23 cellular contexts compared by ENCODE assay signal in the genomic region with DNA sequence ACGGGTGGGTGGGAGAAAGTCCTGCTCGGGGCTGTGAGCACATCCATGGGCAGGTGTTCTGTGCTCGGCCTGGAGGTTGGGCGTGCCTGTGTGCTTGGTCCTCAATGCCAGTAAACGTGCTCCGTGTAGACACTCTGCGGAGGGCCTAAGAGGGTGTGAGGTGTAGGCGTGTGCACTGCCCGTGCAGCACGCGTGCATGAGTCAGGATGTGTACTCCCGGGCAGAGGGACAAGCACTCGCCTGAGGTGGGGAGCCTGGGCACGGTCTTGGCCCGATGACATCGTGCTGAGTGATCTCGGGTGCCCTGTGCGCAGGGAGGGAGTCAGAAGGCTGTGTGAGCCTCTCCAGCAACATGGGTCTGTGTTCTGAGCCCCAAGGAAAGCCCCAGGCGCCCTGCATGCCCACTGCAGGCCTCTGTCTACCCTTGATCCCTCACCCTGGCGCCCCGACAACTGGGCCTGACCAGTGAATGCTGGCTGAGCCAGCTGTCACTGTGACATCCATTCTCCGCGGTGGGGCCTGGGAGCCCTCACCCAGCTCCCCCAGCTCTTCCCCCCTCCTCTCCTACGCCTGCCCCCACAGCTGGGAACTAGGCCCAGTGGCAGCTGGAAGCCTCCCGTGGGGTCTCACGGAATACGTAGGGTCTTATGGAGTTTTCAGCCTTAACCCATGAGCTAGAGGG. TPM values are rescaled to one million over a fixed set of nuclear protein-coding genes. Genes with fewer than 3 reads are reported as not detected.
DNase-seq lines count a peak whose midpoint lies in the region; FAIRE-seq and TF ChIP-seq lines count a peak whose summit lies in the region.
"Had no signal": no experiment of that assay in that cellular context is flagged by ENCODE, and none has a peak within 500 bp of the region (broad histone marks: within the 10 kb centered on the region; RNA-seq: fewer than 3 reads in every experiment).

No MANE protein-coding gene starts in this region.

- no peak for FAIRE-seq in kidney (lab: Jason Lieb, UNC)
- FAIRE-seq in urothelium cell line (lab: Jason Lieb, UNC): peak; percentile 77
- FAIRE-seq: A204.1 had no signal

- BruUV-seq in MCF 10A (replicated peaks; lab: Mats Ljungman, UMichigan): no TSS peak

- H3K4me1 Mint-ChIP-seq in MCF 10A (ENCODE audit: insufficient read depth, unreplicated experiment): peaks cover 29% of the 10 kb centered on the region
- H3K4me1 Mint-ChIP-seq in activated T-helper 1 cell treated with anti-CD3 and anti-CD28 coated beads, Interleukin-12 subunit alpha, Interleukin-12 subunit beta, Interleukin-2, Interleukin-4 antibody, amounts not matched to agents 30 ng/mL and 10 ng/mL and 1 ng/mL, durations not matched to agents 14 hours and 24 hours and 36 hours (ENCODE audit: low read depth): peaks cover 3% of the 10 kb centered on the region

- CTCF ChIA-PET in MCF 10A (lab: Yijun Ruan, JAX): interaction anchor here (0.5 to 9.8 kb wide), 11 partner anchors 15 to 409 kb away, joined by 3 to 165 read pairs (median 4); a partner anchor contains a TSS

- H3K36me3 ChIP-seq in breast epithelium (no peaks in the 10 kb centered on the region), SJCRH30 (no peaks in the 10 kb centered on the region), kidney (ENCODE audit: control insufficient read depth in 1 of 2, insufficient read depth in 2 of 2, low read length in 2 of 2) (no peaks in the 10 kb centered on the region), uterus (no peaks in the 10 kb centered on the region)
- H3K36me3 ChIP-seq: BLaER1 treated with 17β-estradiol and CSF1 and Interleukin-3, amounts not matched to agents 10 nM and 100 nM; Peyer's patch; prostate gland had no signal

- intact Hi-C loops in MCF 10A (cut with micrococcal nuclease): no loop called here
- intact Hi-C loops in breast epithelium (cut with DNase I; ENCODE audit: low total_unique reads): loop anchor here (5.0 to 10.0 kb wide), 2 partner anchors 235 to 443 kb away; a partner anchor contains a TSS
- intact Hi-C loops in kidney (cut with DNase I): loop anchor here (10.0 kb wide), 2 partner anchors 57 to 117 kb away; a partner anchor contains a TSS
- intact Hi-C loops in activated T-helper 1 cell treated with anti-CD3 and anti-CD28 coated beads, Interleukin-12 subunit alpha, Interleukin-12 subunit beta, Interleukin-2, Interleukin-4 antibody, amounts not matched to agents 30 ng/mL and 10 ng/mL and 1 ng/mL, durations not matched to agents 14 hours and 24 hours and 36 hours (cut with micrococcal nuclease): no loop called here
- intact Hi-C loops in uterus (cut with DNase I; ENCODE audit: low total_unique reads): no loop called here

- H3K4me3 ChIP-seq in breast epithelium: no peak overlapping the region
- H3K4me3 ChIP-seq in SJCRH30: peak overlapping the region; percentile 6; the same call in 1 of the 2 replicates
- H3K4me3 ChIP-seq in kidney (ENCODE audit: low read length in 2 of 2): no peak overlapping the region
- H3K4me3 ChIP-seq in uterus: no peak overlapping the region
- H3K4me3 ChIP-seq: BLaER1 treated with 17β-estradiol and CSF1 and Interleukin-3, amounts not matched to agents 10 nM and 100 nM; Peyer's patch; prostate gland; skin epidermis had no signal

- peaks cover 0 to 16% of the 10 kb centered on the region in 2 donors for H3K4me1 ChIP-seq in breast epithelium
- peaks cover 69% of the 10 kb centered on the region for H3K4me1 ChIP-seq in SJCRH30
- H3K4me1 ChIP-seq in kidney (ENCODE audit: control insufficient read depth in 1 of 2, insufficient read depth in 1 of 2, low read depth in 1 of 2, low read length in 2 of 2): peaks cover 0 to 6% of the 10 kb centered on the region in 2 donors
- peaks cover 0 to 5% of the 10 kb centered on the region in 2 donors for H3K4me1 ChIP-seq in uterus

- TF ChIP-seq CTCF in MCF 10A (IDR thresholded peaks at IDR 0.05; ENCODE audit: unreplicated experiment): no peak
- no peak for TF ChIP-seq CTCF in breast epithelium (IDR thresholded peaks at IDR 0.05)
- no peak for TF ChIP-seq CTCF in kidney (IDR thresholded peaks at IDR 0.05; ENCODE audit: borderline replicate concordance, extremely low read depth, insufficient read depth)
- TF ChIP-seq CTCF in uterus (IDR thresholded peaks at IDR 0.05): no peak

- H3K9me3 Mint-ChIP-seq in MCF 10A (ENCODE audit: unreplicated experiment): no peaks in the 10 kb centered on the region
- no peaks in the 10 kb centered on the region for H3K9me3 Mint-ChIP-seq in activated T-helper 1 cell treated with anti-CD3 and anti-CD28 coated beads, Interleukin-12 subunit alpha, Interleukin-12 subunit beta, Interleukin-2, Interleukin-4 antibody, amounts not matched to agents 30 ng/mL and 10 ng/mL and 1 ng/mL, durations not matched to agents 14 hours and 24 hours and 36 hours
- H3K9me3 Mint-ChIP-seq: immature natural killer cell, natural killer cell had no signal

- POLR2A ChIA-PET in MCF 10A (lab: Yijun Ruan, JAX): interaction anchor here (0.6 to 0.8 kb wide), 2 partner anchors 116 to 239 kb away, joined by 3 to 4 read pairs; no protein-coding TSS in a partner anchor

- H3K27me3 ChIP-seq in breast epithelium (no peaks in the 10 kb centered on the region), SJCRH30 (no peaks in the 10 kb centered on the region), uterus (no peaks in the 10 kb centered on the region)
- H3K27me3 ChIP-seq: Peyer's patch had no signal

- TF ChIP-seq POLR2A in breast epithelium (IDR thresholded peaks at IDR 0.05) (no peak), uterus (IDR thresholded peaks at IDR 0.05) (no peak)

- no peaks in the 10 kb centered on the region for H3K36me3 Mint-ChIP-seq in MCF 10A (ENCODE audit: insufficient read depth, unreplicated experiment)
- no peaks in the 10 kb centered on the region for H3K36me3 Mint-ChIP-seq in activated T-helper 1 cell treated with anti-CD3 and anti-CD28 coated beads, Interleukin-12 subunit alpha, Interleukin-12 subunit beta, Interleukin-2, Interleukin-4 antibody, amounts not matched to agents 30 ng/mL and 10 ng/mL and 1 ng/mL, durations not matched to agents 14 hours and 24 hours and 36 hours (ENCODE audit: low read depth)
- H3K36me3 Mint-ChIP-seq: immature natural killer cell, natural killer cell had no signal

- DNase-seq in MCF 10A (ENCODE audit: unreplicated experiment) (peak; percentile 50), breast epithelium (ENCODE audit: low spot score in 2 of 2) (no peak), SJCRH30 (peak; percentile 98), kidney (peak; percentile 64), urothelium cell line (ENCODE audit: low spot score) (peak; percentile 9), cerebellum (ENCODE audit: low spot score) (no peak), uterus (no peak)
- DNase-seq in activated T-helper 1 cell treated with anti-CD3 and anti-CD28 coated beads, Interleukin-12 subunit alpha, Interleukin-12 subunit beta, Interleukin-2, Interleukin-4 antibody, amounts not matched to agents 30 ng/mL and 10 ng/mL and 1 ng/mL, durations not matched to agents 14 hours and 24 hours and 36 hours (ENCODE audit: low spot score): no peak
- DNase-seq: activated CD4-positive, alpha-beta T cell treated with anti-CD3 and anti-CD28 coated beads, Interleukin-2, amount 50 U/mL, for 1 hour; activated gamma-delta T cell treated with Interleukin-2 at 50 U/mL for 16 hours; central memory CD4-positive, alpha-beta T cell; effector CD4-positive, alpha-beta T cell; immature natural killer cell; natural killer cell; NCI-H774; stimulated activated CD8-positive, alpha-beta memory T cell treated with anti-CD3 and anti-CD28 coated beads, Interleukin-4, amount 100 ng/mL, for 48 hours; SW 1271 had no signal

- H3K4me3 Mint-ChIP-seq in MCF 10A (ENCODE audit: unreplicated experiment): no peak overlapping the region
- no peak overlapping the region for H3K4me3 Mint-ChIP-seq in activated T-helper 1 cell treated with anti-CD3 and anti-CD28 coated beads, Interleukin-12 subunit alpha, Interleukin-12 subunit beta, Interleukin-2, Interleukin-4 antibody, amounts not matched to agents 30 ng/mL and 10 ng/mL and 1 ng/mL, durations not matched to agents 14 hours and 24 hours and 36 hours
- H3K4me3 Mint-ChIP-seq: immature natural killer cell, natural killer cell had no signal

- H3K27ac ChIP-seq in breast epithelium (no peak overlapping the region), SJCRH30 (peak overlapping the region; percentile 99), kidney (ENCODE audit: low read depth in 2 of 2, low read length in 2 of 2) (no peak overlapping the region), uterus (no peak overlapping the region)
- H3K27ac ChIP-seq: BLaER1 treated with 17β-estradiol and CSF1 and Interleukin-3, amounts not matched to agents 10 nM and 100 nM; HL-60; Peyer's patch; prostate gland; skin epidermis had no signal

- H3K27me3 Mint-ChIP-seq in MCF 10A (ENCODE audit: insufficient read depth, unreplicated experiment): peaks cover 3% of the 10 kb centered on the region
- H3K27me3 Mint-ChIP-seq in activated T-helper 1 cell treated with anti-CD3 and anti-CD28 coated beads, Interleukin-12 subunit alpha, Interleukin-12 subunit beta, Interleukin-2, Interleukin-4 antibody, amounts not matched to agents 30 ng/mL and 10 ng/mL and 1 ng/mL, durations not matched to agents 14 hours and 24 hours and 36 hours (ENCODE audit: insufficient read depth): no peaks in the 10 kb centered on the region

- no peak overlapping the region for H3K9ac ChIP-seq in kidney (ENCODE audit: low read length in 2 of 2)

- no peaks in the 10 kb centered on the region for H3K9me3 ChIP-seq in breast epithelium
- H3K9me3 ChIP-seq in SJCRH30 (replicated peaks): no peaks in the 10 kb centered on the region
- H3K9me3 ChIP-seq in kidney (ENCODE audit: control insufficient read depth in 1 of 2, low read length in 2 of 2): no peaks in the 10 kb centered on the region
- H3K9me3 ChIP-seq in uterus: no peaks in the 10 kb centered on the region
- H3K9me3 ChIP-seq: BLaER1 treated with 17β-estradiol and CSF1 and Interleukin-3, amounts not matched to agents 10 nM and 100 nM; Peyer's patch; prostate gland had no signal

- peak overlapping the region; percentile 61 for H3K27ac Mint-ChIP-seq in MCF 10A (ENCODE audit: low read depth, unreplicated experiment)
- H3K27ac Mint-ChIP-seq in activated T-helper 1 cell treated with anti-CD3 and anti-CD28 coated beads, Interleukin-12 subunit alpha, Interleukin-12 subunit beta, Interleukin-2, Interleukin-4 antibody, amounts not matched to agents 30 ng/mL and 10 ng/mL and 1 ng/mL, durations not matched to agents 14 hours and 24 hours and 36 hours: no peak overlapping the region
- H3K27ac Mint-ChIP-seq: immature natural killer cell had no signal

RNA-seq across cellular contexts. Expression of a gene that starts 23.5 kb away (rescaled TPM):
- not detected in 2 replicates for total RNA-seq in MCF 10A (2022)
- total RNA-seq in breast epithelium: 1 to 10 TPM; 3.5 to 7.5 (median 4.5) TPM
- total RNA-seq in SJCRH30 (2014; rRNA removed; shearing (Covaris generic)): 1.0 and 1.2 TPM in 2 replicates
- total RNA-seq in kidney: 0.98 TPM
- polyA plus RNA-seq in kidney (ENCODE audit: insufficient read depth, low read depth, low replicate concordance): 1.2 TPM
- not detected in 2 replicates for total RNA-seq in activated T-helper 1 cell treated with anti-CD3 and anti-CD28 coated beads, Interleukin-12 subunit alpha, Interleukin-12 subunit beta, Interleukin-2, Interleukin-4 antibody, amounts not matched to agents 30 ng/mL and 10 ng/mL and 1 ng/mL, durations not matched to agents 14 hours and 24 hours and 36 hours
- total RNA-seq in cerebellum: 4.6 TPM
- total RNA-seq in uterus: 10 to 100 TPM in 2 of 4 donors, 1 to 10 TPM in 2; 5.8 to 24.3 (median 9.0) TPM
- total RNA-seq: natural killer cell had no signal
- polyA plus RNA-seq: immature natural killer cell had no signal

RNA-seq across cellular contexts. Expression of a gene that starts 57.1 kb away (rescaled TPM):
- total RNA-seq in MCF 10A (2022) (0.22 and 0.26 TPM in 2 replicates), breast epithelium (10 to 100 TPM in 2 of 3 donors, 1 to 10 TPM in 1; 3.4 to 27.8 (median 17.7) TPM), kidney (13.2 TPM), cerebellum (28.9 TPM), uterus (10 to 100 TPM in 2 of 4 donors, 1 to 10 TPM in 2; 1.8 to 47.9 (median 9.9) TPM)
- 104 and 105 TPM in 2 replicates for total RNA-seq in SJCRH30 (2014; rRNA removed; shearing (Covaris generic))
- polyA plus RNA-seq in kidney (ENCODE audit: insufficient read depth, low read depth, low replicate concordance): 9.4 TPM
- 0.13 and 0.20 TPM in 2 replicates for total RNA-seq in activated T-helper 1 cell treated with anti-CD3 and anti-CD28 coated beads, Interleukin-12 subunit alpha, Interleukin-12 subunit beta, Interleukin-2, Interleukin-4 antibody, amounts not matched to agents 30 ng/mL and 10 ng/mL and 1 ng/mL, durations not matched to agents 14 hours and 24 hours and 36 hours

Comparison
In these comparisons a context has a peak if more than half of its experiments do, and no peak if none do; other contexts are left out.
1. DNase-seq: peak in MCF 10A (single experiment), SJCRH30 (2 of 2), kidney (single experiment) and urothelium cell line (single experiment); none in breast epithelium (0 of 2), activated T-helper 1 cell treated with anti-CD3 and anti-CD28 coated beads, Interleukin-12 subunit alpha, Interleukin-12 subunit beta, Interleukin-2, Interleukin-4 antibody, amounts not matched to agents 30 ng/mL and 10 ng/mL and 1 ng/mL, durations not matched to agents 14 hours and 24 hours and 36 hours (single experiment), cerebellum (single experiment) and uterus (0 of 2).
2. intact Hi-C loops: an anchor here in breast epithelium (5.0 to 10.0 kb wide) and kidney (10.0 kb wide); none called in MCF 10A, activated T-helper 1 cell treated with anti-CD3 and anti-CD28 coated beads, Interleukin-12 subunit alpha, Interleukin-12 subunit beta, Interleukin-2, Interleukin-4 antibody, amounts not matched to agents 30 ng/mL and 10 ng/mL and 1 ng/mL, durations not matched to agents 14 hours and 24 hours and 36 hours and uterus.